Comparison of ENCODE assay signal across 2 cellular contexts in genomic region chr2:36945240-36945639, GRCh38.
TF ChIP-seq lines count a peak whose summit lies in the region.

No MANE protein-coding gene starts in this region.

TF ChIP-seq in K562, 482 proteins besides CTCF, POLR2A, EP300 and RAD21:
- TF ChIP-seq CHAMP1 (IDR thresholded peaks at IDR 0.05) (0 out of 2 replicates have a peak, but pooled peaks have one; percentile 65), ZBTB33 (CRISPR knock-in tag; IDR thresholded peaks at IDR 0.05) (peak; percentile 92)

TF ChIP-seq in HepG2, 621 proteins besides CTCF, POLR2A, EP300 and RAD21:
- 0 out of 2 replicates have a peak, but pooled peaks have one; percentile 32 for TF ChIP-seq ZSCAN12 (CRISPR knock-in tag; IDR thresholded peaks at IDR 0.05)
